ENCODE assay signal across 2 cellular contexts in genomic region chr20:41618807-41619294, GRCh38.
TF ChIP-seq lines count a peak whose summit lies in the region.

No MANE protein-coding gene starts in this region.

TF ChIP-seq in PFSK-1, 5 proteins besides CTCF, POLR2A, EP300 and RAD21 (continued from another document):
- TF ChIP-seq, protein P1, sequence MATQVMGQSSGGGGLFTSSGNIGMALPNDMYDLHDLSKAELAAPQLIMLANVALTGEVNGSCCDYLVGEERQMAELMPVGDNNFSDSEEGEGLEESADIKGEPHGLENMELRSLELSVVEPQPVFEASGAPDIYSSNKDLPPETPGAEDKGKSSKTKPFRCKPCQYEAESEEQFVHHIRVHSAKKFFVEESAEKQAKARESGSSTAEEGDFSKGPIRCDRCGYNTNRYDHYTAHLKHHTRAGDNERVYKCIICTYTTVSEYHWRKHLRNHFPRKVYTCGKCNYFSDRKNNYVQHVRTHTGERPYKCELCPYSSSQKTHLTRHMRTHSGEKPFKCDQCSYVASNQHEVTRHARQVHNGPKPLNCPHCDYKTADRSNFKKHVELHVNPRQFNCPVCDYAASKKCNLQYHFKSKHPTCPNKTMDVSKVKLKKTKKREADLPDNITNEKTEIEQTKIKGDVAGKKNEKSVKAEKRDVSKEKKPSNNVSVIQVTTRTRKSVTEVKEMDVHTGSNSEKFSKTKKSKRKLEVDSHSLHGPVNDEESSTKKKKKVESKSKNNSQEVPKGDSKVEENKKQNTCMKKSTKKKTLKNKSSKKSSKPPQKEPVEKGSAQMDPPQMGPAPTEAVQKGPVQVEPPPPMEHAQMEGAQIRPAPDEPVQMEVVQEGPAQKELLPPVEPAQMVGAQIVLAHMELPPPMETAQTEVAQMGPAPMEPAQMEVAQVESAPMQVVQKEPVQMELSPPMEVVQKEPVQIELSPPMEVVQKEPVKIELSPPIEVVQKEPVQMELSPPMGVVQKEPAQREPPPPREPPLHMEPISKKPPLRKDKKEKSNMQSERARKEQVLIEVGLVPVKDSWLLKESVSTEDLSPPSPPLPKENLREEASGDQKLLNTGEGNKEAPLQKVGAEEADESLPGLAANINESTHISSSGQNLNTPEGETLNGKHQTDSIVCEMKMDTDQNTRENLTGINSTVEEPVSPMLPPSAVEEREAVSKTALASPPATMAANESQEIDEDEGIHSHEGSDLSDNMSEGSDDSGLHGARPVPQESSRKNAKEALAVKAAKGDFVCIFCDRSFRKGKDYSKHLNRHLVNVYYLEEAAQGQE (IDR thresholded peaks at IDR 0.05; ENCODE audit: insufficient read depth in 1 of 2, low read depth in 2 of 2, low read length in 2 of 2): no peak
- no peak for TF ChIP-seq SIN3A (IDR thresholded peaks at IDR 0.05; ENCODE audit: borderline replicate concordance, insufficient read depth, low read length)
- TF ChIP-seq TAF1 (IDR thresholded peaks at IDR 0.05; ENCODE audit: borderline replicate concordance, insufficient read depth, low read length): no peak

TF ChIP-seq in neural cell, 6 proteins besides CTCF, POLR2A, EP300 and RAD21 (continued from another document):
- TF ChIP-seq, protein P1 (IDR thresholded peaks at IDR 0.05; ENCODE audit: borderline replicate concordance): peak; percentile 10
- TF ChIP-seq POLR2AphosphoS5 (IDR thresholded peaks at IDR 0.05): no peak
